ENCODE assay signal across 28 cellular contexts in genomic region chr15:54707805-54708752, GRCh38.
"Had no signal": no experiment of that assay in that cellular context is flagged by ENCODE, and none has a peak within 500 bp of the region (broad histone marks: within the 10 kb centered on the region; RNA-seq: fewer than 3 reads in every experiment).

No MANE protein-coding gene starts in this region.

- H3K4me1 Mint-ChIP-seq: activated B cell treated with CpG ODN at 0.5 μM for 24 hours; activated CD4-positive, alpha-beta T cell treated with anti-CD3 and anti-CD28 coated beads for 36 hours; nephron progenitor cell had no signal

- H3K4me3 Mint-ChIP-seq: activated B cell treated with CpG ODN at 0.5 μM for 24 hours; activated CD4-positive, alpha-beta T cell treated with anti-CD3 and anti-CD28 coated beads for 36 hours; activated naive CD4-positive, alpha-beta T cell treated with anti-CD3 and anti-CD28 coated beads for 36 hours; activated T-cell treated with anti-CD3 and anti-CD28 coated beads, Interleukin-2, amount 50 U/mL, for 4 hours; dendritic cell treated with granulocyte-macrophage colony-stimulating factor and Interleukin-4, amounts not matched to agents 40 ng/mL and 50 ng/mL, for 4 days; nephron progenitor cell; T-helper 1 cell treated with Interleukin-12 subunit alpha and Interleukin-12 subunit beta and Interleukin-4 antibody, amounts not matched to agents 30 μg/mL and 1 μg/mL, for 36 hours had no signal

- DNase-seq: activated B cell treated with CpG ODN at 0.5 μM for 24 hours; activated CD4-positive, alpha-beta T cell treated with anti-CD3 and anti-CD28 coated beads for 36 hours; activated CD4-positive, alpha-beta T cell treated with anti-CD3 and anti-CD28 coated beads, Interleukin-2, amount 50 U/mL, for 4 hours; activated CD8-positive, alpha-beta memory T cell treated with anti-CD3 and anti-CD28 coated beads for 24 hours; activated CD8-positive, alpha-beta memory T cell treated with anti-CD3 and anti-CD28 coated beads, Interleukin-2, amount 50 U/mL, for 4 hours; activated naive CD4-positive, alpha-beta T cell treated with anti-CD3 and anti-CD28 coated beads for 36 hours; activated T-cell treated with anti-CD3 and anti-CD28 coated beads, Interleukin-2, amount 50 U/mL, for 4 hours; body of pancreas; effector CD4-positive, alpha-beta T cell; erythroblast; foreskin fibroblast; lower lobe of right lung; mesendoderm; mucosa of descending colon; nephron progenitor cell; nucleus accumbens; small intestine; stimulated activated CD4-positive, alpha-beta T cell treated with anti-CD3 and anti-CD28 coated beads, Interleukin-2, amount 100 ng/mL, for 48 hours; stimulated activated CD8-positive, alpha-beta memory T cell treated with anti-CD3 and anti-CD28 coated beads, Interleukin-4, amount 100 ng/mL, for 48 hours; stimulated activated naive CD4-positive, alpha-beta T cell treated with Interleukin-2 at 50 U/mL for 16 hours; T1000 had no signal

- H3K27me3 Mint-ChIP-seq: activated B cell treated with CpG ODN at 0.5 μM for 24 hours; activated CD4-positive, alpha-beta T cell treated with anti-CD3 and anti-CD28 coated beads for 36 hours; dendritic cell treated with granulocyte-macrophage colony-stimulating factor and Interleukin-4, amounts not matched to agents 40 ng/mL and 50 ng/mL, for 4 days had no signal

- H3K27ac Mint-ChIP-seq: activated B cell treated with CpG ODN at 0.5 μM for 24 hours; activated CD4-positive, alpha-beta T cell treated with anti-CD3 and anti-CD28 coated beads for 36 hours; activated naive CD4-positive, alpha-beta T cell treated with anti-CD3 and anti-CD28 coated beads for 36 hours; activated T-helper 2 cell treated with anti-CD3 and anti-CD28 coated beads, Interferon-gamma antibody, Interleukin-2, Interleukin-4, amounts not matched to agents 10 μg/mL and 5 μg/mL and 100 μg/mL, durations not matched to agents 14 hours and 24 hours and 36 hours; dendritic cell treated with granulocyte-macrophage colony-stimulating factor and Interleukin-4, amounts not matched to agents 40 ng/mL and 50 ng/mL, for 4 days; nephron progenitor cell; T-helper 1 cell treated with Interleukin-12 subunit alpha and Interleukin-12 subunit beta and Interleukin-4 antibody, amounts not matched to agents 30 μg/mL and 1 μg/mL, for 36 hours had no signal

- H3K4me1 ChIP-seq: body of pancreas, heart right ventricle, lower lobe of right lung, right lobe of liver had no signal

- H3K9me3 ChIP-seq: body of pancreas, lower lobe of right lung, mucosa of descending colon, right lobe of liver, thoracic aorta had no signal

- H3K36me3 ChIP-seq: heart right ventricle, lower lobe of right lung, right lobe of liver, thoracic aorta had no signal

- H3K9me3 Mint-ChIP-seq: activated B cell treated with CpG ODN at 0.5 μM for 24 hours; activated naive CD4-positive, alpha-beta T cell treated with anti-CD3 and anti-CD28 coated beads for 36 hours; activated T-cell treated with anti-CD3 and anti-CD28 coated beads, Interleukin-2, amount 50 U/mL, for 4 hours; activated T-helper 2 cell treated with anti-CD3 and anti-CD28 coated beads, Interferon-gamma antibody, Interleukin-2, Interleukin-4, amounts not matched to agents 10 μg/mL and 5 μg/mL and 100 μg/mL, durations not matched to agents 14 hours and 24 hours and 36 hours; dendritic cell treated with granulocyte-macrophage colony-stimulating factor and Interleukin-4, amounts not matched to agents 40 ng/mL and 50 ng/mL, for 4 days; T-helper 1 cell treated with Interleukin-12 subunit alpha and Interleukin-12 subunit beta and Interleukin-4 antibody, amounts not matched to agents 30 μg/mL and 1 μg/mL, for 36 hours had no signal

- H3K4me3 ChIP-seq: body of pancreas, heart right ventricle, lower lobe of right lung, mucosa of descending colon, right lobe of liver, thoracic aorta had no signal

- H3K27ac ChIP-seq: body of pancreas, heart right ventricle, lower lobe of right lung, right lobe of liver, thoracic aorta had no signal

- H3K27me3 ChIP-seq: body of pancreas, heart right ventricle, right lobe of liver had no signal

- ATAC-seq: activated CD4-positive, alpha-beta T cell treated with anti-CD3 and anti-CD28 coated beads for 36 hours; activated T-cell treated with anti-CD3 and anti-CD28 coated beads, Interleukin-2, amount 50 U/mL, for 4 hours; body of pancreas; heart right ventricle; left lobe of liver; mucosa of descending colon; right lobe of liver had no signal
